38 cellular contexts compared by ENCODE assay signal in genomic region chr11:123770712-123771111, GRCh38. TPM values are rescaled to one million over a fixed set of nuclear protein-coding genes. Genes with fewer than 3 reads are reported as not detected.
"Had no signal": no experiment of that assay in that cellular context is flagged by ENCODE, and none has a peak within 500 bp of the region (broad histone marks: within the 10 kb centered on the region; RNA-seq: fewer than 3 reads in every experiment).

No MANE protein-coding gene starts in this region.

- H3K36me3 ChIP-seq: MG63 had no signal

- DNase-seq: Karpas-422, Kasumi-1, KG1, MG63, MM.1S, MV-4-11, NCI-H1048, NCI-H1092, NCI-H1092 treated with DMSO at 0.1 percent for 48 hours, NCI-H1105, NCI-H1105 treated with DMSO at 0.1 percent for 48 hours, NCI-H1417, NCI-H1417 treated with DMSO at 0.1 percent for 48 hours, NCI-H1436, NCI-H1436 treated with DMSO at 0.1 percent for 48 hours, NCI-H146, NCI-H1694, NCI-H1694 treated with DMSO at 0.1 percent for 48 hours, NCI-H187, NCI-H187 treated with DMSO at 0.1 percent for 48 hours, NCI-H1930, NCI-H2029, NCI-H2029 treated with DMSO at 0.1 percent for 48 hours, NCI-H2081, NCI-H2081 treated with DMSO at 0.1 percent for 48 hours, NCI-H2107, NCI-H2171, NCI-H2171 treated with DMSO at 0.1 percent for 48 hours, NCI-H2227 treated with DMSO at 0.1 percent for 48 hours, NCI-H226, NCI-H345, NCI-H446, NCI-H446 treated with DMSO at 0.1 percent for 48 hours, NCI-H510A had no signal

- H3K9me3 ChIP-seq: MG63 had no signal

- H3K4me3 ChIP-seq: MG63 had no signal

RNA-seq across cellular contexts. Expression of gene OR6X1, which starts 16.4 kb away (rescaled TPM):
- total RNA-seq: LHCN-M2, M059J, MCF 10A, NCI-H460 had no signal

RNA-seq across cellular contexts. Expression of gene OR6M1, which starts 35.4 kb away (rescaled TPM):
- total RNA-seq: LHCN-M2, M059J, MCF 10A, NCI-H460 had no signal
